Comparison of ENCODE assay signal across 8 cellular contexts in the genomic region with DNA sequence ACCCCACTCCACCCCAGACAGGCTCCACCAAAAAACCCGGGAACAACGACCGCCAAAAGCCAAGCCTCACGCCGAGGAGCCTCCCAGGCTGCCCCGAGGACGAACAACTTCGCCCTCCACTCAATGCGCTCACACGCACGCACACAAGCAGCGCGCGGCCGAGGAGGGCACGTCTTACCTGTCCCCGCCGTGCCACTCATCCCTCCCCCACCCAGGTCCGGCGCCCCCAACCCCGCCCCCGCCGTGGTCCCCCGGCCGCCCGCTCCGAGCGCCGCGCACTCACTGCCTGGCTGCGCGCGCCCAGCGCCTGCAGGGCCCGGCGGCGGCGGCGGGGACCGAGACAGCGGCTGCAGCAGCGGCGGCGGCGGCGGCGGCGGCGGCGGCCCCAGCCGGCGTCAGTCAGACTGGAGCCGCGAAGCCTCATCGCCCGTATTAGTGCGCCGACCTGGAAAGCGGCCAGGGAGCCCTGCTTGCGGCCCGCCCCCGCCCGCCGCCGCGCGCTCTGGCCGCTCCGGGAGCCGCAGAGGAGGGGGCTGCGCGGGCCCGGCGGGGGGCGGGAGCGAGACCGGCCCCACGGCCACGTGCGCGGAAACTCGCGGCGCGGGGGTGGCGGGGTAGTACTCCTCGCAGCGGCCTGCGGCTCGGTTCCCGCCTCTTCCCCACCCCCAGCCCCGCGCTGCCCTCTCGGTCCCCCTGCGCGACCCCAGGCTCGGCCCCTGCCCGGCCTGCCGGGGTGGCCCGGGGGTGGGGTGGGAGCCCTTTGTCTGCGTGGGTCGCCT. TPM values are rescaled to one million over a fixed set of nuclear protein-coding genes. Genes with fewer than 3 reads are reported as not detected.
DNase-seq lines count a peak whose midpoint lies in the region; ATAC-seq and TF ChIP-seq lines count a peak whose summit lies in the region.

A gene (minus strand): TSS at position 406 of the 779 bp plus-strand sequence. CDS start 40,549 bp downstream, outside the sequence.

- peak within 1 kb of the TSS; percentile 66 for H3K27ac ChIP-seq in right cardiac atrium (ENCODE audit: low read length)

- intact Hi-C loops in right cardiac atrium (cut with DNase I) = no loop called here
- intact Hi-C loops in posterior vena cava (cut with DNase I) = no loop called here

- H3K36me3 ChIP-seq in GM06990 (ENCODE audit: control insufficient read depth, insufficient read depth, low read length) = no peaks in the 10 kb centered on the region

- H3K27me3 ChIP-seq in GM06990 (replicated peaks; ENCODE audit: control insufficient read depth, insufficient read depth, low read length) (peaks cover 2% of the 10 kb centered on the region; the same call in 1 of the 2 replicates), right cardiac atrium (ENCODE audit: control insufficient read depth, insufficient read depth) (no peaks in the 10 kb centered on the region)

- peaks cover 2% of the 10 kb centered on the region for H3K4me1 ChIP-seq in right cardiac atrium (ENCODE audit: control insufficient read depth, insufficient read depth, low read length)

- DNase-seq in 8988T (peak; percentile 42), GM06990 (ENCODE audit: extremely low read depth, insufficient read length) (no peak), NCI-H526 treated with DMSO at 0.1 percent for 48 hours (lab: John Stamatoyannopoulos, UW) (peak; percentile 68), anterior cingulate cortex (lab: John Stamatoyannopoulos, UW) (peak in 44 of 58 donors; percentile 11 to 88 (median 40)), right cardiac atrium (peak; percentile 89 to 96 (median 94)), posterior vena cava (ENCODE audit: low spot score) (peak; percentile 91), middle frontal gyrus (ENCODE audit: extremely low spot score, low spot score) (no peak)

- under 1% methylated on average over 102 of the region's 102 CpGs for whole genome bisulfite sequencing in right cardiac atrium

- no peaks in the 10 kb centered on the region for H3K9me3 ChIP-seq in right cardiac atrium (ENCODE audit: control insufficient read depth, low read length)

- ATAC-seq in HG02981 (IDR thresholded peaks at IDR 0.05; ENCODE audit: unreplicated experiment) (peak; percentile 64), right cardiac atrium (peak; percentile 82 to 83)

- peak within 1 kb of the TSS; percentile 43 for H3K4me3 ChIP-seq in GM06990 (replicated peaks; ENCODE audit: low read depth, low read length)
- H3K4me3 ChIP-seq in right cardiac atrium (ENCODE audit: low read length) = peak within 1 kb of the TSS; percentile 99

- TF ChIP-seq CTCF in GM06990 (IDR thresholded peaks at IDR 0.05; ENCODE audit: insufficient read depth, low read length, poor library complexity, severe bottlenecking) = no peak

RNA-seq across cellular contexts. Expression of the gene that starts here (rescaled TPM):
- total RNA-seq in right cardiac atrium (10 to 100 TPM; 10.2 to 20.0 (median 13.3) TPM), posterior vena cava (10 to 100 TPM; 10.0 to 14.2 TPM)
- 4.9 TPM for polyA plus RNA-seq in right cardiac atrium

Comparison
In these comparisons a context has a peak if more than half of its experiments do, and no peak if none do; other contexts are left out.
1. DNase-seq: peak in 8988T (single experiment), NCI-H526 treated with DMSO at 0.1 percent for 48 hours (single experiment), anterior cingulate cortex (44 of 58), right cardiac atrium (3 of 3) and posterior vena cava (single experiment); none in GM06990 (single experiment) and middle frontal gyrus (single experiment).